8 cellular contexts compared by ENCODE assay signal in the genomic region with DNA sequence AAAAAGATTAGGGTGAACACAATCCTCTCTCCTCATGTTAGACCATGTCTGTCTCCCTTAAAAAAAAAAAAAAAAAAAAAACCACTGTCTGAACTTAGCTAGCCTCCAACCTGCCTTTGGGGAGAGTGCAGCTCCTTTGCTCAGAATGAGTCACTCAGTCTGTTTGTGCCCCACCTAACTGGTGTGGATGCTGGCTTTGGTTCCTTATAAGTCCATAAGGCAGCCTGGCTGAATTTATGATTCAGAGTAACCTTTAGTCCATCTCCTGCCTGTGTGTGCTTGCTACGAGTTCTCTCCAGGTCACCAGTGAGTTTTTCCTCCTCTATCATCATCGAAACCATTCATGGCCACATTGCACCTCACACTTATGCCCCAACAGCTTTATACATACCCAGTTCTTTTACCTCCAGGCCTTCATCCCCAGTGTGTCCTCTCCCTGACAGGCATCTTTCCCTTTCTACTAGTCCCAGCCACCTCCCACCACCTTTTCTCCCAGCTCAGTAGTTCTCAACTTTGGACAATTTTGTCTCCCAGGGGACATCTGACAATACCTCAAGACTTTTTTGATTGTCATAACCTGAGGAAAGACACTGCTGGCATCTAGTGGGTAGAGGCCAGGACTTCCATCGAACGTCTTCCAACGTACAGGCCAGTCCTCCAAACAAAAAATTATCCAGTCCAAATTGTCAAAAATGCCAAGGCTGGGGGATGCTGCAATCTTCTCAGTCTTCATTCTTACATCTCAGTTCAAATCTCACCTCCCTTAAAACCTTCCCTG.
DNase-seq lines count a peak whose midpoint lies in the region; ATAC-seq, FAIRE-seq and TF ChIP-seq lines count a peak whose summit lies in the region.

No MANE protein-coding gene starts in this region.

- H3K9me3 ChIP-seq in left lung, result peaks cover 0 to 10% of the 10 kb centered on the region in 2 donors
- H3K9me3 ChIP-seq in osteoblast (ENCODE audit: low read depth, low read length), result no peaks in the 10 kb centered on the region

- TF ChIP-seq CTCF in astrocyte of the spinal cord (IDR thresholded peaks at IDR 0.05; ENCODE audit: low read depth, low read length) (no peak), left lung (IDR thresholded peaks at IDR 0.05) (no peak), osteoblast (IDR thresholded peaks at IDR 0.05; ENCODE audit: extremely low read depth, low read depth, low read length) (no peak), GM10266 (IDR thresholded peaks at IDR 0.05; ENCODE audit: control insufficient read depth, insufficient read depth, low read depth, missing control alignments) (no peak)

- H3K27me3 ChIP-seq in left lung, result no peaks in the 10 kb centered on the region
- no peaks in the 10 kb centered on the region for H3K27me3 ChIP-seq in osteoblast (ENCODE audit: insufficient read depth, low read length)

- H2AFZ ChIP-seq in osteoblast (ENCODE audit: low read length), result no peak overlapping the region

- no peaks in the 10 kb centered on the region for H3K36me3 ChIP-seq in left lung
- H3K36me3 ChIP-seq in osteoblast (ENCODE audit: insufficient read depth, low read length), result no peaks in the 10 kb centered on the region

- H3K79me2 ChIP-seq in osteoblast (ENCODE audit: insufficient read depth, low read length), result no peaks in the 10 kb centered on the region

- no peak overlapping the region for H3K4me2 ChIP-seq in osteoblast (ENCODE audit: insufficient read depth, low read length)

- in situ Hi-C loops in astrocyte of the spinal cord (cut with HindIII; ENCODE audit: low sequenced_read_pairs), result no loop called here

- H3K27ac ChIP-seq in left lung, result no peak overlapping the region
- no peak overlapping the region for H3K27ac ChIP-seq in osteoblast (ENCODE audit: low read depth, low read length)

- peak; percentile 47 for ATAC-seq in HG02870 (IDR thresholded peaks at IDR 0.05; ENCODE audit: unreplicated experiment)
- ATAC-seq in left lung, result peak; percentile 54

- intact Hi-C loops in left lung (cut with DNase I), result no loop called here

- H3K4me1 ChIP-seq in left lung (no peaks in the 10 kb centered on the region), osteoblast (ENCODE audit: insufficient read depth, low read length) (no peaks in the 10 kb centered on the region)

- no peaks in the 10 kb centered on the region for H4K20me1 ChIP-seq in osteoblast (ENCODE audit: insufficient read depth, low read length)

- DNase-seq in AG08396 (ENCODE audit: low spot score), result peak; percentile 41
- peak; percentile 92 for DNase-seq in astrocyte of the spinal cord (ENCODE audit: low read depth, low spot score)
- DNase-seq in left lung, result no peak
- DNase-seq in HTR-8/SVneo (ENCODE audit: insufficient read length, low spot score), result no peak
- DNase-seq in SHP77 (lab: John Stamatoyannopoulos, UW), result no peak
- DNase-seq in osteoblast (ENCODE audit: insufficient read length, low spot score, missing footprints), result no peak
- no peak for DNase-seq in GM10266 (ENCODE audit: extremely low spot score)

- H3K4me3 ChIP-seq in astrocyte of the spinal cord (ENCODE audit: low read depth, low read length) (no peak overlapping the region), left lung (no peak overlapping the region), osteoblast (ENCODE audit: insufficient read depth, low read length) (no peak overlapping the region)

- FAIRE-seq in HTR-8/SVneo (lab: Jason Lieb, UNC), result no peak

Comparison
In these comparisons a context has a peak if more than half of its experiments do, and no peak if none do; other contexts are left out.
1. DNase-seq: peak in AG08396 (single experiment) and astrocyte of the spinal cord (single experiment); none in left lung (0 of 2), HTR-8/SVneo (single experiment), SHP77 (0 of 2), osteoblast (single experiment) and GM10266 (single experiment).